8 cellular contexts compared by ENCODE assay signal in genomic region chr1:205631010-205631726, GRCh38. TPM values are rescaled to one million over a fixed set of nuclear protein-coding genes. Genes with fewer than 3 reads are reported as not detected.
DNase-seq lines count a peak whose midpoint lies in the region; ATAC-seq and TF ChIP-seq lines count a peak whose summit lies in the region.

No MANE protein-coding gene starts in this region.

- H3K36me3 ChIP-seq in psoas muscle (ENCODE audit: insufficient read depth in 1 of 2, low read depth in 1 of 2) (peaks cover 0 to 5% of the 10 kb centered on the region in 2 donors), urinary bladder (ENCODE audit: insufficient read depth) (no peaks in the 10 kb centered on the region)

- TF ChIP-seq CTCF in psoas muscle (IDR thresholded peaks at IDR 0.05) = no peak

- DNase-seq in NCI-H1436 treated with DMSO at 0.1 percent for 48 hours (lab: John Stamatoyannopoulos, UW) (peak; percentile 67), SW480 (ENCODE audit: low spot score) (peak; percentile 96), left cardiac atrium (peak; percentile 67), psoas muscle (peak; percentile 70 to 77)

- TF ChIP-seq POLR2A in GM15510 (IDR thresholded peaks at IDR 0.05; ENCODE audit: borderline replicate concordance, extremely low read depth, insufficient read length) = peak; percentile 72

- H3K27me3 ChIP-seq in psoas muscle (ENCODE audit: insufficient read depth in 3 of 3, low read length in 2 of 3) = no peaks in the 10 kb centered on the region

- H3K4me1 ChIP-seq in psoas muscle = peaks cover 42% of the 10 kb centered on the region
- H3K4me1 ChIP-seq in urinary bladder (ENCODE audit: insufficient read depth) = no peaks in the 10 kb centered on the region

- WGBS in adipose tissue, 3 donors = 0 to 1% (median 1%) methylated on average over 53 to 72 of the region's 73 CpGs
- 0% methylated on average over 32 to 73 of the region's 73 CpGs for WGBS in psoas muscle, 3 donors
- under 1% methylated on average over 73 of the region's 73 CpGs for WGBS in urinary bladder

- ATAC-seq in HG02870 (IDR thresholded peaks at IDR 0.05; ENCODE audit: unreplicated experiment) = peak; percentile 51
- peak; percentile 80 to 81 for ATAC-seq in left cardiac atrium
- peak; percentile 63 to 80 (median 75) for ATAC-seq in psoas muscle

- H3K27ac ChIP-seq in adipose tissue (ENCODE audit: low read depth, low read length) = peak overlapping the region; percentile 87
- peak overlapping the region; percentile 98 for H3K27ac ChIP-seq in psoas muscle
- H3K27ac ChIP-seq in urinary bladder (ENCODE audit: low read depth) = peak overlapping the region; percentile 100

- no peaks in the 10 kb centered on the region for H3K9me3 ChIP-seq in psoas muscle

- H3K4me3 ChIP-seq in psoas muscle = peak overlapping the region; percentile 80
- peak overlapping the region; percentile 98 for H3K4me3 ChIP-seq in urinary bladder (ENCODE audit: low read depth, low read length)

- intact Hi-C loops in left cardiac atrium (cut with DNase I) (loop anchor here (5.0 to 10.0 kb wide), 2 partner anchors 39 to 96 kb away; no protein-coding TSS in a partner anchor), psoas muscle (cut with DNase I) (loop anchor here (5.0 kb wide), 1 partner anchor 39 kb away; no protein-coding TSS in a partner anchor)

RNA-seq across cellular contexts. Expression of gene ELK4, which starts 0.6 kb away (rescaled TPM):
- 1 to 10 TPM; 2.5 to 7.8 (median 4.7) TPM for polyA plus RNA-seq in adipose tissue
- 10 to 100 TPM; 36.3 to 39.1 TPM for total RNA-seq in left cardiac atrium
- total RNA-seq in psoas muscle = 10 to 100 TPM; 34.4 to 67.8 (median 43.7) TPM
- 10 to 100 TPM in 2 of 3 donors, 1 to 10 TPM in 1; 5.5 to 18.6 (median 11.2) TPM for polyA plus RNA-seq in psoas muscle
- total RNA-seq in urinary bladder = 41.9 TPM
- 5.6 TPM for polyA plus RNA-seq in urinary bladder

RNA-seq across cellular contexts. Expression of gene SLC45A3, which starts 49.1 kb away (rescaled TPM):
- polyA plus RNA-seq in adipose tissue (1 to 10 TPM in 2 of 3 donors, under 1 TPM in 1; 0.67 to 1.7 (median 1.6) TPM), psoas muscle (under 1 TPM; 0.15 to 0.95 (median 0.16) TPM), urinary bladder (2.3 TPM)
- total RNA-seq in left cardiac atrium (1 to 10 TPM; 1.3 to 3.3 TPM), psoas muscle (1 to 10 TPM in 1 of 4 donors, under 1 TPM in 3; 0.32 to 2.7 (median 0.51) TPM), urinary bladder (4.8 TPM)

Comparison
In these comparisons a context has a peak if more than half of its experiments do, and no peak if none do; other contexts are left out.
1. Peak in every context shown above with its lines: DNase-seq, ATAC-seq, H3K4me3 ChIP-seq and H3K27ac ChIP-seq.